9 cellular contexts compared by ENCODE assay signal in the genomic region with DNA sequence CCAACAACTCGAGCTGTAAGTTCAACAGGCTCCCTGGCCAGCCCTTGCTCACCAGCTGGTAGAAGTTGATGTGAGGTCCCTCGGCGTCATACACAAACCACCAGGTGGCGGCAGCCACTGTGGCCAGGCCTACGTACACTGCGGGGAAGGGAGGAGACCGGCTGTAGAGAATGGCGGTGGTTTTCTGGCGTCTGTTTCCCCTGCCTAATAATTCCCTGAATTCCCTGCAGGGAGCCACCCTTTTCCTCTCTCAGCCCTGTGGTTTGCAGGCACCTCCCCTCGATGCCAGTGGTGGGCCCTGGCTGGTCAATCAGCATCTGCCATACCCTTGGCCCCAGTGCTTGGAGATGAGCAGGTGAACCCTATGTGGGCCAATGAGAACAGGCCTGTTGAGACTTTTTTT. TPM values are rescaled to one million over a fixed set of nuclear protein-coding genes. Genes with fewer than 3 reads are reported as not detected.
A peak's percentile ranks its signal among the peaks of the same experiment; 100 is the strongest.
DNase-seq lines count a peak whose midpoint lies in the region; ATAC-seq, FAIRE-seq and TF ChIP-seq lines count a peak whose summit lies in the region.
"Had no signal": no experiment of that assay in that cellular context is flagged by ENCODE, and none has a peak within 500 bp of the region (broad histone marks: within the 10 kb centered on the region; RNA-seq: fewer than 3 reads in every experiment).

No MANE protein-coding gene starts in this region.

- no peaks in the 10 kb centered on the region for H3K4me1 Mint-ChIP-seq in activated T-cell treated with anti-CD3 and anti-CD28 coated beads, Interleukin-2, amount 50 U/mL, for 72 hours (ENCODE audit: low read depth)
- H3K4me1 Mint-ChIP-seq: activated naive CD4-positive, alpha-beta T cell treated with anti-CD3 and anti-CD28 coated beads, Interleukin-2, amount 50 U/mL, for 24 hours had no signal

- intact Hi-C loops in heart right ventricle (cut with DNase I): loop anchor here (1.0 to 10.0 kb wide), 6 partner anchors 67 to 140 kb away; no protein-coding TSS in a partner anchor

- H3K9me3 ChIP-seq in heart right ventricle: no peaks in the 10 kb centered on the region

- no peaks in the 10 kb centered on the region for H3K27me3 Mint-ChIP-seq in activated T-cell treated with anti-CD3 and anti-CD28 coated beads, Interleukin-2, amount 50 U/mL, for 72 hours (ENCODE audit: low read depth)
- H3K27me3 Mint-ChIP-seq: activated naive CD4-positive, alpha-beta T cell treated with anti-CD3 and anti-CD28 coated beads, Interleukin-2, amount 50 U/mL, for 24 hours had no signal

- peak; percentile 32 for DNase-seq in activated CD8-positive, alpha-beta memory T cell treated with anti-CD3 and anti-CD28 coated beads, Interleukin-2, amount 50 U/mL, for 4 hours
- no peak for DNase-seq in activated CD8-positive, alpha-beta memory T cell treated with anti-CD3 and anti-CD28 coated beads, Interleukin-2, amount 50 U/mL, for 48 hours
- DNase-seq in NCI-H1930 (lab: John Stamatoyannopoulos, UW): peak; percentile 54 to 63
- no peak for DNase-seq in activated T-cell treated with anti-CD3 and anti-CD28 coated beads, Interleukin-2, amount 50 U/mL, for 72 hours
- DNase-seq in heart right ventricle: peak; percentile 71 to 73
- DNase-seq in retina: peak; percentile 63
- no peak for DNase-seq in frontal cortex (ENCODE audit: low spot score in 2 of 2)

- H3K27me3 ChIP-seq in heart right ventricle: no peaks in the 10 kb centered on the region

- no peak overlapping the region for H3K27ac Mint-ChIP-seq in activated T-cell treated with anti-CD3 and anti-CD28 coated beads, Interleukin-2, amount 50 U/mL, for 72 hours
- H3K27ac Mint-ChIP-seq: activated naive CD4-positive, alpha-beta T cell treated with anti-CD3 and anti-CD28 coated beads, Interleukin-2, amount 50 U/mL, for 24 hours had no signal

- H3K27ac ChIP-seq in heart right ventricle: no peak overlapping the region

- 9 to 18% methylated on average over 10 of the region's 10 CpGs for WGBS in heart right ventricle, 2 donors

- peaks cover 0 to 6% (median 0%) of the 10 kb centered on the region in 9 donors for H3K4me1 ChIP-seq in heart right ventricle

- no peak overlapping the region for H3K4me3 Mint-ChIP-seq in activated T-cell treated with anti-CD3 and anti-CD28 coated beads, Interleukin-2, amount 50 U/mL, for 72 hours
- H3K4me3 Mint-ChIP-seq: activated naive CD4-positive, alpha-beta T cell treated with anti-CD3 and anti-CD28 coated beads, Interleukin-2, amount 50 U/mL, for 24 hours had no signal

- peak; percentile 71 to 83 (median 78) for TF ChIP-seq CTCF in heart right ventricle (IDR thresholded peaks at IDR 0.05)

- H3K4me3 ChIP-seq in heart right ventricle: no peak overlapping the region

- peaks cover 7 to 21% of the 10 kb centered on the region in 2 donors for H3K36me3 Mint-ChIP-seq in activated T-cell treated with anti-CD3 and anti-CD28 coated beads, Interleukin-2, amount 50 U/mL, for 72 hours (ENCODE audit: insufficient read depth in 2 of 2)

- no peak for FAIRE-seq in frontal cortex (lab: Jason Lieb, UNC)

- peaks cover 0 to 61% (median 0%) of the 10 kb centered on the region in 9 donors for H3K36me3 ChIP-seq in heart right ventricle

- peak; percentile 57 to 61 for ATAC-seq in activated T-cell treated with anti-CD3 and anti-CD28 coated beads, Interleukin-2, amount 50 U/mL, for 72 hours (replicated peaks in 1 of 2)
- peak; percentile 91 to 98 (median 96) for ATAC-seq in heart right ventricle
- no peak for ATAC-seq in GM21737 (IDR thresholded peaks at IDR 0.05; ENCODE audit: unreplicated experiment)

- H3K9me3 Mint-ChIP-seq in activated T-cell treated with anti-CD3 and anti-CD28 coated beads, Interleukin-2, amount 50 U/mL, for 72 hours: no peaks in the 10 kb centered on the region
- H3K9me3 Mint-ChIP-seq: activated naive CD4-positive, alpha-beta T cell treated with anti-CD3 and anti-CD28 coated beads, Interleukin-2, amount 50 U/mL, for 24 hours had no signal

RNA-seq across cellular contexts. Expression of a gene that starts 18.9 kb away (rescaled TPM):
- total RNA-seq in activated T-cell treated with anti-CD3 and anti-CD28 coated beads, Interleukin-2, amount 50 U/mL, for 72 hours: 1 to 10 TPM; 1.6 to 2.3 TPM
- total RNA-seq in heart right ventricle (1 to 10 TPM in 4 of 10 donors, under 1 TPM in 6; 0.27 to 2.6 (median 0.49) TPM), frontal cortex (not detected)
- polyA plus RNA-seq in heart right ventricle: under 1 TPM; 0.37 to 0.99 TPM

RNA-seq across cellular contexts. Expression of a gene that starts 29.1 kb away (rescaled TPM):
- 100 to 1,000 TPM; 108 to 109 TPM for total RNA-seq in activated T-cell treated with anti-CD3 and anti-CD28 coated beads, Interleukin-2, amount 50 U/mL, for 72 hours
- 10 to 100 TPM in 1 of 10 donors, 1 to 10 TPM in 9; 4.3 to 10.2 (median 5.7) TPM for total RNA-seq in heart right ventricle
- polyA plus RNA-seq in heart right ventricle: 10 to 100 TPM; 10.2 to 11.0 TPM
- total RNA-seq in frontal cortex: 2.4 TPM

RNA-seq across cellular contexts. Expression of a gene that starts 42.3 kb away (rescaled TPM):
- 1 to 10 TPM; 2.2 to 2.6 TPM for total RNA-seq in activated T-cell treated with anti-CD3 and anti-CD28 coated beads, Interleukin-2, amount 50 U/mL, for 72 hours
- total RNA-seq in heart right ventricle (1 to 10 TPM; 1.8 to 5.7 (median 3.7) TPM), frontal cortex (9.0 TPM)
- polyA plus RNA-seq in heart right ventricle: 1 to 10 TPM; 2.6 to 2.8 TPM

Comparison
In these comparisons a context has a peak if more than half of its experiments do, and no peak if none do; other contexts are left out.
1. DNase-seq: peak in activated CD8-positive, alpha-beta memory T cell treated with anti-CD3 and anti-CD28 coated beads, Interleukin-2, amount 50 U/mL, for 4 hours (single experiment), NCI-H1930 (2 of 2), heart right ventricle (2 of 2) and retina (single experiment); none in activated CD8-positive, alpha-beta memory T cell treated with anti-CD3 and anti-CD28 coated beads, Interleukin-2, amount 50 U/mL, for 48 hours (single experiment), activated T-cell treated with anti-CD3 and anti-CD28 coated beads, Interleukin-2, amount 50 U/mL, for 72 hours (0 of 2) and frontal cortex (0 of 2).
2. RNA of a gene that starts 29.1 kb away (total RNA-seq): 108 to 109 TPM in activated T-cell treated with anti-CD3 and anti-CD28 coated beads, Interleukin-2, amount 50 U/mL, for 72 hours; 4.3 to 10.2 TPM in heart right ventricle and 2.4 TPM in frontal cortex (single experiment); every median in the first group is over 4 times any median in the second.